Comparison of ENCODE assay signal across 8 cellular contexts in the genomic region with DNA sequence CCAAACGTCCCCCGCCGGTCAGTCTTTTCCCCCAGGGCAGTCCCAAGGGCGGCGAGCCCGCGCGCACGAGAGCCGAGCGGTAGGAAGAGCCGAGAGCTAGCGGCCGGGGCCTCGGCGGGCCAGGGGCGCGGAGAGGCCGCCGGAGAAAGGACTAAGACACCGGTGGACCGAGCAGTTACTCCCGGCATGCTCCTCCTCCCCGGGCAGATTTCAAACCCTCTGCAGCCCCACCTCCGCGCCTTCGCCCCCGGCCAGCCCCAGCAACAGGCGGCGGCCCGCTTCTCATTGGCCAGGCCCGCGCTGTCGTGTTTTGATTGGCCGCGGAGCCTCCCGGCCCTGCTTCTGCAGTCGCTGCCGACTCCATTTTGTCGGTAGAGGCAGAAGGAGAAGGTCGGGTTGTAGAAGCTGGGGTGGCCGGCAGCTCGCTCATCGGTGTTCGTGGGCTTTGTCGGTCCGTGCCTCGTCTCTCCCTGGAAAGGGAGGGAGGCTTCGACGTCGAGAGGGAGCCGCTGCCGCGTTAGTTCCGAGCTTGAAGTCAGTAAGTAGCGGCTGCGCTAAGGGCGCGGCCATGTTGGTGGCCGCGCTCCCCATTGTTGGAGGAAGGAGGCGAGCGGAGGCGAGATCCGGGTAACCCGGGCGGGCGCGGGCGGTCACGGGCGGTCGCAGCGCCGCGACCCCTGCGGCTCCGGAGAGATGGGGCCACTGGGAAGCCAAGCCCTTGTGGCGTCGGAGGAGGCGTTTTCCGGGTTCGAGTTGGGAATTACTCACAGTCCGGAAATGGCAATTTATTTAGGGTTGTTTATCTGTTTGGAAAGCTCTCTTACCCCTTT. TPM values are rescaled to one million over a fixed set of nuclear protein-coding genes. Genes with fewer than 3 reads are reported as not detected.
DNase-seq lines count a peak whose midpoint lies in the region; ATAC-seq, FAIRE-seq and TF ChIP-seq lines count a peak whose summit lies in the region.

A gene with protein sequence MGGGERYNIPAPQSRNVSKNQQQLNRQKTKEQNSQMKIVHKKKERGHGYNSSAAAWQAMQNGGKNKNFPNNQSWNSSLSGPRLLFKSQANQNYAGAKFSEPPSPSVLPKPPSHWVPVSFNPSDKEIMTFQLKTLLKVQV (plus strand): TSS at position 368 of the 830 bp plus-strand sequence. CDS start 1,630 bp downstream, outside the sequence.

- H3K27ac Mint-ChIP-seq in T-helper 1 cell treated with Interleukin-12 subunit alpha and Interleukin-12 subunit beta and Interleukin-4 antibody, amounts not matched to agents 30 μg/mL and 1 μg/mL, for 36 hours: peak within 1 kb of the TSS; percentile 99
- peak within 1 kb of the TSS; percentile 100 for H3K27ac Mint-ChIP-seq in progenitor cell of endocrine pancreas

- peak; percentile 64 for ATAC-seq in HG02870 (IDR thresholded peaks at IDR 0.05; ENCODE audit: unreplicated experiment)
- peak; percentile 96 to 98 (median 98) for ATAC-seq in heart right ventricle

- no peaks in the 10 kb centered on the region for H3K27me3 ChIP-seq in heart right ventricle

- peaks cover 0 to 62% (median 40%) of the 10 kb centered on the region in 9 donors for H3K4me1 ChIP-seq in heart right ventricle

- WGBS in heart right ventricle, 2 donors: 0% methylated on average over 71 to 84 of the region's 84 CpGs

- H3K27me3 Mint-ChIP-seq in T-helper 1 cell treated with Interleukin-12 subunit alpha and Interleukin-12 subunit beta and Interleukin-4 antibody, amounts not matched to agents 30 μg/mL and 1 μg/mL, for 36 hours (ENCODE audit: low read depth): no peaks in the 10 kb centered on the region
- H3K27me3 Mint-ChIP-seq in progenitor cell of endocrine pancreas: no peaks in the 10 kb centered on the region

- peak in 2 of 9 donors; percentile 12 to 21 for TF ChIP-seq CTCF in heart right ventricle (IDR thresholded peaks at IDR 0.05)
- TF ChIP-seq CTCF in progenitor cell of endocrine pancreas (IDR thresholded peaks at IDR 0.05; ENCODE audit: unreplicated experiment): no peak

- H3K9me3 ChIP-seq in heart right ventricle: no peaks in the 10 kb centered on the region

- H3K4me3 Mint-ChIP-seq in T-helper 1 cell treated with Interleukin-12 subunit alpha and Interleukin-12 subunit beta and Interleukin-4 antibody, amounts not matched to agents 30 μg/mL and 1 μg/mL, for 36 hours: peak within 1 kb of the TSS; percentile 98
- H3K4me3 Mint-ChIP-seq in progenitor cell of endocrine pancreas (ENCODE audit: low read depth): peak within 1 kb of the TSS; percentile 100

- peak; percentile 92 for TF ChIP-seq POLR2A in GM12891 (IDR thresholded peaks at IDR 0.05; ENCODE audit: low read depth, low read length)

- peak within 1 kb of the TSS; percentile 55 to 93 (median 74) for H3K4me3 ChIP-seq in heart right ventricle

- intact Hi-C loops in heart right ventricle (cut with DNase I): loop anchor here in 9 of 10 donors (2.0 to 10.0 kb wide), 8 partner anchors 19 to 165 kb away; no protein-coding TSS in a partner anchor

- no peaks in the 10 kb centered on the region for H3K9me3 Mint-ChIP-seq in T-helper 1 cell treated with Interleukin-12 subunit alpha and Interleukin-12 subunit beta and Interleukin-4 antibody, amounts not matched to agents 30 μg/mL and 1 μg/mL, for 36 hours
- no peaks in the 10 kb centered on the region for H3K9me3 Mint-ChIP-seq in progenitor cell of endocrine pancreas (ENCODE audit: low read depth)

- peak; percentile 85 for DNase-seq in GM12891 (ENCODE audit: insufficient read length, low spot score)
- peak; percentile 90 for DNase-seq in NCI-H146 treated with DMSO at 0.1 percent for 48 hours (lab: John Stamatoyannopoulos, UW; ENCODE audit: unreplicated experiment)
- peak; percentile 88 for DNase-seq in amniotic stem cell (lab: John Stamatoyannopoulos, UW)
- DNase-seq in heart right ventricle: peak; percentile 96 to 97
- DNase-seq in progenitor cell of endocrine pancreas (ENCODE audit: low spot score, unreplicated experiment): peak; percentile 94
- peak; percentile 98 for DNase-seq in ureter (ENCODE audit: low spot score)

- H3K27ac ChIP-seq in heart right ventricle: peak within 1 kb of the TSS; percentile 93 to 100 (median 98)

- H3K36me3 ChIP-seq in heart right ventricle: peaks cover 0 to 41% (median 7%) of the 10 kb centered on the region in 9 donors

- FAIRE-seq in GM12891 (lab: Jason Lieb, UNC): peak; percentile 97

- H3K4me1 Mint-ChIP-seq in T-helper 1 cell treated with Interleukin-12 subunit alpha and Interleukin-12 subunit beta and Interleukin-4 antibody, amounts not matched to agents 30 μg/mL and 1 μg/mL, for 36 hours (ENCODE audit: low read depth): peaks cover 47% of the 10 kb centered on the region
- peaks cover 39% of the 10 kb centered on the region for H3K4me1 Mint-ChIP-seq in progenitor cell of endocrine pancreas (ENCODE audit: low read depth)

- peaks cover 38% of the 10 kb centered on the region for H3K36me3 Mint-ChIP-seq in T-helper 1 cell treated with Interleukin-12 subunit alpha and Interleukin-12 subunit beta and Interleukin-4 antibody, amounts not matched to agents 30 μg/mL and 1 μg/mL, for 36 hours (ENCODE audit: low read depth)
- peaks cover 14% of the 10 kb centered on the region for H3K36me3 Mint-ChIP-seq in progenitor cell of endocrine pancreas (ENCODE audit: insufficient read depth)

TF ChIP-seq in GM12891, 5 proteins besides CTCF, POLR2A, EP300 and RAD21:
- TF ChIP-seq POU2F2 (IDR thresholded peaks at IDR 0.05; ENCODE audit: low read depth, low read length) (peak; percentile 51), POLR2AphosphoS5 (IDR thresholded peaks at IDR 0.05; ENCODE audit: low read depth, low read length) (peak; percentile 95), PAX5 (IDR thresholded peaks at IDR 0.05; ENCODE audit: insufficient read depth, low read length, severe bottlenecking) (peak; percentile 37), SPI1 (IDR thresholded peaks at IDR 0.05; ENCODE audit: low read depth, low read length) (no peak), TAF1 (IDR thresholded peaks at IDR 0.05; ENCODE audit: low read depth, low read length) (peak; percentile 89)

RNA-seq across cellular contexts. Expression of the gene that starts here (rescaled TPM):
- polyA plus RNA-seq in GM12891 (2012; ENCODE audit: low read depth, missing spikeins): 101 TPM
- total RNA-seq in heart right ventricle (100 to 1,000 TPM in 5 of 10 donors, 10 to 100 TPM in 5; 65.1 to 129 (median 93.8) TPM), progenitor cell of endocrine pancreas (148 and 158 TPM in 2 replicates), ureter (101 TPM)
- polyA plus RNA-seq in heart right ventricle: 10 to 100 TPM; 58.4 to 60.6 TPM

Comparison
In these comparisons a context has a peak if more than half of its experiments do, and no peak if none do; other contexts are left out.
1. Peak in every context shown above with its lines: DNase-seq, ATAC-seq, H3K4me3 ChIP-seq and H3K27ac ChIP-seq.